ENCODE assay signal across 20 cellular contexts in the genomic region with DNA sequence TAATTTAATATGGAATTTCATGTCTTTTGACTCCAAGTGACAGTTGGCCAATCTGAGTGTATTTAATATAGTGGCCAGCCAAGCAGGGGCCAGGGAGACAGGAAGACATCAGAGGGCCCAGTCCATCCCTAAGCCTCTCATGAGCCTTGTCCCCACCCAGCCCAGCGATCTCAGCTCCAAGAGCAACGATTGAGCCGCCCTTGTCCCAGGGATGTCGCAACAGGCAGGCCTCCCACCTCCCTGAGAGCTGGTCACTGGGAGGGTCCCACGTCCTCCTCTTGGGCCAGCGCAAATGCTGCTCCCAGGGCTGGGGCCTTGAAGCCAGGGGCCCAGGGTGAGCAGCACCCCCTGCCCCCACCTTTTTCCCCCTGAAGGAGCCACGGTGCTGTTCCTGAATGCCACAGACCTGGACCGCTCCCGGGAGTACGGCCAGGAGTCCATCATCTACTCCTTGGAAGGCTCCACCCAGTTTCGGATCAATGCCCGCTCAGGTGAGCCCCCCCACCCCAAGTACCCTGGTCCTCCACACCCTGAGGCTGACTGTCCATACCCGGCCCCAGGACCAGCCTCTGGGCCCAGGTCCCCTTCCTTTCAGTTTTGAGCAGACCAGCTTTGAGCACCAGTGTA. TPM values are rescaled to one million over a fixed set of nuclear protein-coding genes. Genes with fewer than 3 reads are reported as not detected.
DNase-seq lines count a peak whose midpoint lies in the region; ATAC-seq, FAIRE-seq and TF ChIP-seq lines count a peak whose summit lies in the region.
"Had no signal": no experiment of that assay in that cellular context is flagged by ENCODE, and none has a peak within 500 bp of the region (broad histone marks: within the 10 kb centered on the region; RNA-seq: fewer than 3 reads in every experiment).

No MANE protein-coding gene starts in this region.

- H3K27me3 Mint-ChIP-seq in neural progenitor cell (ENCODE audit: insufficient read depth, low read depth) (peaks cover 8% of the 10 kb centered on the region), HFFc6 (ENCODE audit: insufficient read depth) (peaks cover 32% of the 10 kb centered on the region)
- H3K27me3 Mint-ChIP-seq: B cell, IgD-negative memory B cell had no signal

- 2% methylated on average over 6 of the region's 13 CpGs for WGBS in HepG2 (ENCODE audit: low lambda C conversion rate)
- WGBS in right lobe of liver (ENCODE audit: insufficient coverage, low coverage, low lambda C conversion rate, missing lambda C conversion rate): no CpG with 5 or more reads among the region's 13 CpGs
- 48% methylated on average over 10 of the region's 13 CpGs for WGBS in K562 (ENCODE audit: insufficient coverage, low coverage, missing lambda C conversion rate)

- FAIRE-seq in HepG2 (lab: Jason Lieb, UNC): no peak
- no peak for FAIRE-seq in K562 (lab: Jason Lieb, UNC)

- TF ChIP-seq CTCF in HepG2 (CRISPR knock-in tag; IDR thresholded peaks at IDR 0.05) (no peak), right lobe of liver (IDR thresholded peaks at IDR 0.05) (no peak), K562 (IDR thresholded peaks at IDR 0.05 in 2 of 3, conservative IDR thresholded peaks at IDR 0.05 in 1 of 3; ENCODE audit: insufficient read depth in 2 of 3, low read depth in 1 of 3, low read length in 3 of 3) (no peak), neural progenitor cell (IDR thresholded peaks at IDR 0.05) (no peak), tibial artery (IDR thresholded peaks at IDR 0.05) (no peak), HFFc6 (IDR thresholded peaks at IDR 0.05) (no peak), foreskin keratinocyte (conservative IDR thresholded peaks at IDR 0.05) (no peak)

- H3K4me3 ChIP-seq in HepG2 (replicated peaks in 1 of 3; ENCODE audit: insufficient read depth in 1 of 3, low read depth in 2 of 3, low read length in 3 of 3): no peak overlapping the region
- H3K4me3 ChIP-seq in right lobe of liver: no peak overlapping the region
- no peak overlapping the region for H3K4me3 ChIP-seq in K562
- no peak overlapping the region for H3K4me3 ChIP-seq in neural progenitor cell
- no peak overlapping the region for H3K4me3 ChIP-seq in tibial artery
- H3K4me3 ChIP-seq: BLaER1 treated with 17β-estradiol and CSF1 and Interleukin-3, amounts not matched to agents 10 nM and 100 nM had no signal

- ATAC-seq in HepG2: no peak
- no peak for ATAC-seq in right lobe of liver
- no peak for ATAC-seq in K562
- no peak for ATAC-seq in GM19351 (IDR thresholded peaks at IDR 0.05; ENCODE audit: unreplicated experiment)
- ATAC-seq in foreskin keratinocyte: no peak
- ATAC-seq: CD8-positive, alpha-beta T cell had no signal

- H3F3A ChIP-seq in neural progenitor cell (ENCODE audit: low read depth): peaks cover 4% of the 10 kb centered on the region

- H3K36me3 ChIP-seq in HepG2 (replicated peaks in 1 of 2; ENCODE audit: control insufficient read depth in 1 of 2, insufficient read depth in 2 of 2, low read length in 2 of 2): no peaks in the 10 kb centered on the region
- H3K36me3 ChIP-seq in right lobe of liver: no peaks in the 10 kb centered on the region
- no peaks in the 10 kb centered on the region for H3K36me3 ChIP-seq in K562 (ENCODE audit: control insufficient read depth, insufficient read depth, low read length)
- H3K36me3 ChIP-seq in neural progenitor cell: no peaks in the 10 kb centered on the region
- H3K36me3 ChIP-seq in tibial artery: no peaks in the 10 kb centered on the region
- H3K36me3 ChIP-seq: BLaER1 treated with 17β-estradiol and CSF1 and Interleukin-3, amounts not matched to agents 10 nM and 100 nM had no signal

- H3K4me2 ChIP-seq in HepG2 (ENCODE audit: low read depth, low read length) (no peak overlapping the region), K562 (ENCODE audit: insufficient read depth, low read length) (no peak overlapping the region), neural progenitor cell (no peak overlapping the region)
- H3K4me2 ChIP-seq: BLaER1 treated with 17β-estradiol and CSF1 and Interleukin-3, amounts not matched to agents 10 nM and 100 nM had no signal

- H3K4me3 Mint-ChIP-seq in neural progenitor cell: no peak overlapping the region
- H3K4me3 Mint-ChIP-seq in HFFc6: no peak overlapping the region
- H3K4me3 Mint-ChIP-seq: B cell; CD8-positive, alpha-beta T cell; H9; IgD-negative memory B cell had no signal

- TF ChIP-seq RAD21 in HepG2 (CRISPR knock-in tag; IDR thresholded peaks at IDR 0.05) (no peak), K562 (CRISPR knock-in tag; conservative IDR thresholded peaks at IDR 0.05 in 1 of 2, IDR thresholded peaks at IDR 0.05 in 1 of 2) (no peak)

- CTCF ChIA-PET in HepG2 (lab: Yijun Ruan, JAX; ENCODE audit: low intra/inter-chr PET ratio, low total read pairs): no interaction called here
- CTCF ChIA-PET in K562 (lab: Yijun Ruan, JAX; ENCODE audit: low intra/inter-chr PET ratio): no interaction called here

- POLR2A ChIA-PET in HepG2 (lab: Yijun Ruan, JAX) (no interaction called here), K562 (lab: Yijun Ruan, JAX) (interaction anchor here (0.6 to 0.9 kb wide), 3 partner anchors 10 to 43 kb away, joined by 3 read pairs; no protein-coding TSS in a partner anchor)

- H3K79me2 ChIP-seq in HepG2 (ENCODE audit: insufficient read depth, low read length) (no peaks in the 10 kb centered on the region), K562 (ENCODE audit: control insufficient read depth, insufficient read depth, low read length) (no peaks in the 10 kb centered on the region), neural progenitor cell (ENCODE audit: low read depth) (no peaks in the 10 kb centered on the region)

- no peak overlapping the region for H2AFZ ChIP-seq in HepG2 (ENCODE audit: low read length)
- no peak overlapping the region for H2AFZ ChIP-seq in K562 (ENCODE audit: low read depth, low read length)
- H2AFZ ChIP-seq in neural progenitor cell (replicated peaks): no peak overlapping the region

- in situ Hi-C loops in HepG2 (cut with HindIII; ENCODE audit: extremely low pct_ligation_motif_present, low pct_unique_long_range_greater_than_20kb) (no loop called here), K562 (cut with MboI) (no loop called here)

- H3K9me3 Mint-ChIP-seq in neural progenitor cell (peaks cover 4% of the 10 kb centered on the region), HFFc6 (peaks cover 12% of the 10 kb centered on the region)

- H3K4me1 ChIP-seq in HepG2 (ENCODE audit: insufficient read depth, low read length) (peaks cover 2% of the 10 kb centered on the region), right lobe of liver (no peaks in the 10 kb centered on the region), K562 (replicated peaks in 1 of 2; ENCODE audit: control insufficient read depth in 2 of 2, insufficient read depth in 2 of 2, low read length in 2 of 2) (peaks cover 0 to 30% of the 10 kb centered on the region in 2 experiments; a peak in 3 of 5 replicates), neural progenitor cell (peaks cover 17% of the 10 kb centered on the region), tibial artery (no peaks in the 10 kb centered on the region), foreskin keratinocyte (no peaks in the 10 kb centered on the region)

- H3K36me3 Mint-ChIP-seq in neural progenitor cell (peaks cover 3% of the 10 kb centered on the region), HFFc6 (ENCODE audit: low read depth) (peaks cover 6% of the 10 kb centered on the region; the same call in 1 of the 2 replicates)
- H3K36me3 Mint-ChIP-seq: CD8-positive, alpha-beta T cell had no signal

- no peak for DNase-seq in HepG2 (ENCODE audit: low spot score)
- no peak for DNase-seq in right lobe of liver
- no peak for DNase-seq in K562 (ENCODE audit: extremely low read depth in 1 of 4, low spot score in 3 of 4)
- no peak for DNase-seq in neural progenitor cell (ENCODE audit: low spot score)
- no peak for DNase-seq in tibial artery
- DNase-seq in HFFc6: no peak
- DNase-seq in foreskin keratinocyte: no peak
- DNase-seq: 8988T; Calu3; CD8-positive, alpha-beta T cell; DMS79 treated with DMSO at 0.1 percent for 48 hours; GF-D8; GOT3; H9 had no signal

- H3K27me3 ChIP-seq in HepG2 (ENCODE audit: control insufficient read depth in 1 of 2, insufficient read depth in 2 of 2, low read length in 2 of 2): peaks cover 4 to 28% of the 10 kb centered on the region in 2 experiments; a peak in 4 of 5 replicates
- no peaks in the 10 kb centered on the region for H3K27me3 ChIP-seq in right lobe of liver
- no peaks in the 10 kb centered on the region for H3K27me3 ChIP-seq in K562 (ENCODE audit: control insufficient read depth in 2 of 2, insufficient read depth in 2 of 2, low read length in 2 of 2)
- H3K27me3 ChIP-seq in neural progenitor cell: no peaks in the 10 kb centered on the region
- H3K27me3 ChIP-seq in tibial artery: no peaks in the 10 kb centered on the region
- peaks cover 7% of the 10 kb centered on the region for H3K27me3 ChIP-seq in foreskin keratinocyte
- H3K27me3 ChIP-seq: BLaER1 treated with 17β-estradiol and CSF1 and Interleukin-3, amounts not matched to agents 10 nM and 100 nM had no signal

- TF ChIP-seq POLR2A in HepG2 (IDR thresholded peaks at IDR 0.05; ENCODE audit: insufficient read depth in 1 of 2, low read depth in 2 of 2, low read length in 2 of 2) (no peak), right lobe of liver (IDR thresholded peaks at IDR 0.05) (no peak), K562 (conservative IDR thresholded peaks at IDR 0.05) (no peak)

- H3K27ac ChIP-seq in HepG2 (ENCODE audit: extremely low read length, insufficient read depth, low read length) (no peak overlapping the region), right lobe of liver (no peak overlapping the region), K562 (ENCODE audit: extremely low read depth, low read depth, low read length) (no peak overlapping the region), neural progenitor cell (no peak overlapping the region), tibial artery (no peak overlapping the region), foreskin keratinocyte (no peak overlapping the region)
- H3K27ac ChIP-seq: BLaER1 treated with 17β-estradiol and CSF1 and Interleukin-3, amounts not matched to agents 10 nM and 100 nM; HL-60 had no signal

- H3K9me1 ChIP-seq in K562 (ENCODE audit: control insufficient read depth, insufficient read depth, low read length): no peaks in the 10 kb centered on the region

- H3K9me3 ChIP-seq in HepG2 (ENCODE audit: low read length): no peaks in the 10 kb centered on the region
- no peaks in the 10 kb centered on the region for H3K9me3 ChIP-seq in right lobe of liver
- peaks cover 3% of the 10 kb centered on the region; the same call in 1 of the 2 replicates for H3K9me3 ChIP-seq in K562 (replicated peaks; ENCODE audit: control insufficient read depth, insufficient read depth, low read depth, low read length)
- no peaks in the 10 kb centered on the region for H3K9me3 ChIP-seq in neural progenitor cell (ENCODE audit: low read depth)
- peaks cover 0 to 9% (median 3%) of the 10 kb centered on the region in 3 donors for H3K9me3 ChIP-seq in tibial artery

- BruUV-seq in HepG2 (replicated peaks; lab: Mats Ljungman, UMichigan): no TSS peak
- BruUV-seq in K562 (replicated peaks; lab: Mats Ljungman, UMichigan): no TSS peak

- no peak overlapping the region for H3K9ac ChIP-seq in HepG2 (ENCODE audit: insufficient read depth, low read depth, low read length)
- H3K9ac ChIP-seq in K562 (ENCODE audit: insufficient read depth in 1 of 2, low read depth in 2 of 2, low read length in 2 of 2): no peak overlapping the region; a peak in 1 of 4 replicates
- H3K9ac ChIP-seq in neural progenitor cell: no peak overlapping the region
- H3K9ac ChIP-seq: BLaER1 treated with 17β-estradiol and CSF1 and Interleukin-3, amounts not matched to agents 10 nM and 100 nM had no signal

- H3K27ac Mint-ChIP-seq in neural progenitor cell (peak overlapping the region; percentile 3), HFFc6 (no peak overlapping the region)
- H3K27ac Mint-ChIP-seq: CD8-positive, alpha-beta T cell; H9 had no signal

- TF ChIP-seq EP300 in HepG2 (IDR thresholded peaks at IDR 0.05; ENCODE audit: low read depth in 2 of 2, low read length in 2 of 2): no peak
- TF ChIP-seq EP300 in HepG2 (CRISPR knock-in tag; IDR thresholded peaks at IDR 0.05; ENCODE audit: borderline replicate concordance): no peak
- no peak for TF ChIP-seq EP300 in K562 (IDR thresholded peaks at IDR 0.05; ENCODE audit: low read length)

- H3K4me1 Mint-ChIP-seq in neural progenitor cell (peaks cover 22% of the 10 kb centered on the region), HFFc6 (ENCODE audit: low read depth) (no peaks in the 10 kb centered on the region; the same call in 1 of the 2 replicates)

- no peaks in the 10 kb centered on the region for H4K20me1 ChIP-seq in HepG2 (ENCODE audit: insufficient read depth, low read length)
- H4K20me1 ChIP-seq in K562 (replicated peaks; ENCODE audit: control insufficient read depth, insufficient read depth, low read length): no peaks in the 10 kb centered on the region
- H4K20me1 ChIP-seq in neural progenitor cell (ENCODE audit: low read depth): no peaks in the 10 kb centered on the region
- H4K20me1 ChIP-seq: BLaER1 treated with 17β-estradiol and CSF1 and Interleukin-3, amounts not matched to agents 10 nM and 100 nM had no signal

- intact Hi-C loops in HepG2 (cut with micrococcal nuclease; ENCODE audit: unreplicated experiment): no loop called here
- intact Hi-C loops in right lobe of liver (cut with DNase I): no loop called here
- intact Hi-C loops in K562 (cut with micrococcal nuclease): no loop called here
- intact Hi-C loops in tibial artery (cut with DNase I; ENCODE audit: low total_unique reads): loop anchor here (10.0 kb wide), 1 partner anchor 375 kb away; a partner anchor contains a TSS

RNA-seq across cellular contexts. Expression of a gene that starts 29.4 kb away (rescaled TPM):
- total RNA-seq in HepG2 (2016; rRNA removed; fragmentation: Illumina TruSeq; extraction: Trizol) (not detected in 2 replicates), right lobe of liver (under 1 TPM in 1 of 6 experiments, not detected in 5; 0.05 TPM), K562 (2014; rRNA removed) (not detected in 2 replicates), K562 (2014; rRNA removed; fragmentation: Illumina TruSeq; extraction: Trizol) (0.03 and 0.04 TPM in 2 replicates), K562 (2015; rRNA removed; fragmentation: Illumina TruSeq; extraction: Trizol) (0.15 and 0.25 TPM in 2 replicates), K562 (2021) (0.09 TPM in 2 replicates), neural progenitor cell (ENCODE audit: low replicate concordance) (0.39 and 1.5 TPM in 2 replicates), foreskin keratinocyte (not detected in 2 replicates)
- total RNA-seq in HepG2 (2016; cell fraction: cytosol; rRNA removed; fragmentation: Illumina TruSeq; extraction: Trizol; ENCODE audit: low read depth): not detected in 2 replicates
- total RNA-seq in HepG2 (2016; cell fraction: insoluble cytoplasmic fraction; rRNA removed; fragmentation: Illumina TruSeq; extraction: Trizol): not detected in 2 replicates
- total RNA-seq in HepG2 (2016; cell fraction: membrane; rRNA removed; fragmentation: Illumina TruSeq; extraction: Trizol): not detected in 2 replicates
- total RNA-seq in HepG2 (2016; cell fraction: nucleus; rRNA removed; fragmentation: Illumina TruSeq; extraction: Trizol): not detected in 2 replicates
- polyA plus RNA-seq in HepG2 (2011; rRNA removed) (not detected in 2 replicates), K562 (2011; rRNA removed) (0.04 TPM in 2 replicates), K562 (2014; fragmentation: Illumina TruSeq; extraction: Trizol) (0.03 and 0.07 TPM in 2 replicates), K562 (2014; fragmentation: Nextera tagmentation; extraction: Ambion mirVana) (not detected), K562 (2014; rRNA removed) (0.04 and 0.11 TPM in 2 replicates), foreskin keratinocyte (not detected in 2 replicates)
- not detected in 2 replicates for polyA plus RNA-seq in HepG2 (2011; cell fraction: cytosol; rRNA removed)
- not detected in 2 replicates for polyA plus RNA-seq in HepG2 (2011; cell fraction: nucleus; rRNA removed)
- not detected in 2 replicates for polyA plus RNA-seq in HepG2 (2012)
- not detected in 2 replicates for polyA plus RNA-seq in HepG2 (2016; cell fraction: cytosol; fragmentation: Illumina TruSeq; extraction: Trizol; ENCODE audit: low read depth)
- polyA plus RNA-seq in HepG2 (2016; cell fraction: insoluble cytoplasmic fraction; fragmentation: Illumina TruSeq; extraction: Trizol; ENCODE audit: low read depth): not detected in 2 replicates
- not detected in 2 replicates for polyA plus RNA-seq in HepG2 (2016; cell fraction: membrane; fragmentation: Illumina TruSeq; extraction: Trizol; ENCODE audit: low read depth)
- not detected in 2 replicates for polyA plus RNA-seq in HepG2 (2016; cell fraction: nucleus; fragmentation: Illumina TruSeq; extraction: Trizol; ENCODE audit: insufficient read depth, low read depth)
- polyA minus RNA-seq in HepG2 (2011; rRNA and poly(A)+ RNA removed; ENCODE audit: low replicate concordance): not detected in 2 replicates
- polyA minus RNA-seq in HepG2 (2011; cell fraction: cytosol; rRNA and poly(A)+ RNA removed): not detected in 2 replicates
- not detected in 2 replicates for polyA minus RNA-seq in HepG2 (2011; cell fraction: nucleus; rRNA and poly(A)+ RNA removed)
- 0.09 TPM in 1 of 2 replicates, not detected in the other for total RNA-seq in K562 (2011; cell fraction: chromatin; rRNA removed; ENCODE audit: low replicate concordance)
- total RNA-seq in K562 (2011; cell fraction: nucleolus; rRNA removed): 0.17 TPM in 1 of 2 replicates, not detected in the other
- total RNA-seq in K562 (2011; cell fraction: nucleoplasm; rRNA removed): not detected in 2 replicates
- 0.01 and 0.12 TPM in 2 replicates for polyA plus RNA-seq in K562 (2011; cell fraction: cytosol; rRNA removed)
- 0.10 TPM in 1 of 2 replicates, not detected in the other for polyA plus RNA-seq in K562 (2011; cell fraction: nucleus; rRNA removed)
- 0.40 and 0.58 TPM in 2 replicates for polyA plus RNA-seq in K562 (2012)
- 0.18 TPM in 1 of 2 replicates, not detected in the other for polyA minus RNA-seq in K562 (2011; rRNA and poly(A)+ RNA removed)
- 0.19 TPM in 1 of 2 replicates, not detected in the other for polyA minus RNA-seq in K562 (2011; cell fraction: cytosol; rRNA and poly(A)+ RNA removed)
- polyA minus RNA-seq in K562 (2011; cell fraction: nucleus; rRNA and poly(A)+ RNA removed): under 0.01 and 0.11 TPM in 2 replicates
- total RNA-seq in HFFc6 (2021; fragmentation: NEBNext Ultra II Directional; extraction: Animal tissue kit (Norgen Biotek cat#: 25700)): not detected
- total RNA-seq: B cell, Calu3, HT1080 had no signal
- polyA plus RNA-seq: IgD-negative memory B cell had no signal
